In the genomic region with DNA sequence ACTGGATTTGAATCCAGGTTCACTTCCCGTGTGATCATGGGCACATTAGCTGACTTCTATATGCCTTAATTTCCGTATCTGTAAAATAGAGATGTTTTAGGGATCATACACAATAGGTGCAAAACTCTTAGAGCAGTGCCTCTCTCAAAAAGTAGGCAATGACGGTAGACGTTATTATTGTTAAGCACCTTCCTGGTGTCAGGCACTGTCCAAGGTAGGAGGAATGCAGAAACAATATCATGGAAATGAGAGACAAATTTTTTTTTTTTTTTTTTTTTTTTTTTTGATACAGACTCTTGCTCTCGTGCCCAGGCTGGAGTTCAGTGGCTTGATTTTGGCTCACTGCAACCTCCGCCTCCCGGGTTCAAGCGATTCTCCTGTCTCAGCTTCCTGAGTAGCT, we compare ENCODE assay signal across 23 cellular contexts.
"Had no signal": no experiment of that assay in that cellular context is flagged by ENCODE, and none has a peak within 500 bp of the region (broad histone marks: within the 10 kb centered on the region; RNA-seq: fewer than 3 reads in every experiment).

No MANE protein-coding gene starts in this region.

- H3K27ac Mint-ChIP-seq: activated CD8-positive, alpha-beta T cell treated with anti-CD3 and anti-CD28 coated beads, Interleukin-2, amount 10 ng/mL, durations not matched to agents 7 days and 5 days had no signal

- H3K4me3 Mint-ChIP-seq: activated CD8-positive, alpha-beta T cell treated with anti-CD3 and anti-CD28 coated beads, Interleukin-2, amount 10 ng/mL, durations not matched to agents 7 days and 5 days; brain; WTC11 had no signal

- H3K27ac ChIP-seq: SK-N-MC had no signal

- DNase-seq: activated CD4-positive, alpha-beta T cell treated with anti-CD3 and anti-CD28 coated beads for 48 hours; activated CD4-positive, alpha-beta T cell treated with anti-CD3 and anti-CD28 coated beads, Interleukin-2, amount 50 U/mL, for 4 hours; activated CD4-positive, CD25-positive, alpha-beta regulatory T cell treated with anti-CD3 and anti-CD28 coated beads, Interleukin-2, amount 50 U/mL, for 72 hours; activated CD8-positive, alpha-beta memory T cell treated with anti-CD3 and anti-CD28 coated beads, Interleukin-2, amount 50 U/mL, for 48 hours; activated CD8-positive, alpha-beta T cell treated with anti-CD3 and anti-CD28 coated beads, Interleukin-2, amount 10 ng/mL, durations not matched to agents 7 days and 5 days; activated naive CD4-positive, alpha-beta T cell treated with anti-CD3 and anti-CD28 coated beads, Interleukin-2, amount 50 U/mL, for 16 hours; activated T-cell treated with anti-CD3 and anti-CD28 coated beads, Interleukin-2, amount 50 U/mL, for 1 hour; amygdala; KG1; NCI-H1092 treated with DMSO at 0.1 percent for 48 hours; NCI-H1417 treated with DMSO at 0.1 percent for 48 hours; NCI-H1694; NCI-H345; NCI-H510A; NCI-H526 treated with DMSO at 0.1 percent for 48 hours; NK-92 treated with Interleukin-12 subunit alpha and Interleukin-12 subunit beta, amount 100 ng/mL, for 24 hours; OCI-M1; RPMI8226; SW 1271 had no signal

- ATAC-seq: activated CD8-positive, alpha-beta T cell treated with anti-CD3 and anti-CD28 coated beads, Interleukin-2, amount 10 ng/mL, durations not matched to agents 7 days and 5 days; Panc1; WTC11 had no signal

- H3K9me3 Mint-ChIP-seq: brain, WTC11 had no signal
